ENCODE assay signal across 29 cellular contexts in genomic region chr7:70884446-70884764, GRCh38.
DNase-seq lines count a peak whose midpoint lies in the region; ATAC-seq and TF ChIP-seq lines count a peak whose summit lies in the region.
"Had no signal": no experiment of that assay in that cellular context is flagged by ENCODE, and none has a peak within 500 bp of the region (broad histone marks: within the 10 kb centered on the region; RNA-seq: fewer than 3 reads in every experiment).

No MANE protein-coding gene starts in this region.

- H3K36me3 ChIP-seq in HUES64 (ENCODE audit: insufficient read depth, low read length) = 0 out of 2 replicates have a peak, but pooled peaks cover under 1% of the 10 kb centered on the region
- no peaks in the 10 kb centered on the region for H3K36me3 ChIP-seq in hepatocyte (replicated peaks; ENCODE audit: insufficient read depth, low read depth)
- H3K36me3 ChIP-seq: MG63 had no signal

- H3K4me2 ChIP-seq in hepatocyte = peak overlapping the region; percentile 35

- ATAC-seq in foreskin keratinocyte = no peak
- ATAC-seq: CD8-positive, alpha-beta T cell; GM12878; HCT116; Panc1 had no signal

- H3K27ac ChIP-seq in HUES64 (ENCODE audit: low read depth, low read length) (peak overlapping the region; percentile 88; the same call in 1 of the 2 replicates), hepatocyte (peak overlapping the region; percentile 67), foreskin keratinocyte (no peak overlapping the region)
- H3K27ac ChIP-seq: 22Rv1, C4-2B, GM23248, RWPE1 had no signal

- H3K79me2 ChIP-seq in hepatocyte = no peaks in the 10 kb centered on the region

- TF ChIP-seq CTCF in hepatocyte (IDR thresholded peaks at IDR 0.05; ENCODE audit: poor library complexity) (no peak), foreskin keratinocyte (conservative IDR thresholded peaks at IDR 0.05) (no peak)

- H3K4me3 ChIP-seq in HUES64 (ENCODE audit: low read length) (no peak overlapping the region), hepatocyte (no peak overlapping the region)
- H3K4me3 ChIP-seq: GM12878, GM23248, MG63 had no signal

- H3K9me3 ChIP-seq in HUES64 (ENCODE audit: insufficient read depth, low read depth, low read length) (peaks cover 16% of the 10 kb centered on the region), hepatocyte (ENCODE audit: low read depth) (no peaks in the 10 kb centered on the region)
- H3K9me3 ChIP-seq: MG63 had no signal

- no peaks in the 10 kb centered on the region for H4K20me1 ChIP-seq in hepatocyte (ENCODE audit: insufficient read depth, poor library complexity, severe bottlenecking)

- H3K9me2 ChIP-seq in hepatocyte (replicated peaks; ENCODE audit: insufficient read depth) = no peaks in the 10 kb centered on the region

- DNase-seq in ELF-1 (ENCODE audit: low read depth, low spot score) = peak; percentile 64
- no peak for DNase-seq in hepatocyte (ENCODE audit: low spot score)
- peak; percentile 56 for DNase-seq in iPS-NIHi11 (ENCODE audit: low spot score)
- no peak for DNase-seq in activated CD4-positive, alpha-beta T cell treated with anti-CD3 and anti-CD28 coated beads, Interleukin-2, amount 50 U/mL, for 48 hours
- no peak for DNase-seq in foreskin keratinocyte
- no peak for DNase-seq in putamen (ENCODE audit: low spot score)
- no peak for DNase-seq in T1000 (lab: John Stamatoyannopoulos, UW)
- DNase-seq: Caco-2; CD8-positive, alpha-beta T cell; GDM1; GM23248; IMR-90; KG1; MG63; NCI-H1417; NCI-H1694 treated with DMSO at 0.1 percent for 48 hours; NCI-H2081; NCI-H2171; NCI-H226; NCI-H510A; NCI-H69; SHP77 had no signal

- no peak overlapping the region for H3K9ac ChIP-seq in HUES64 (ENCODE audit: low read depth, low read length)
- H3K9ac ChIP-seq: GM23248 had no signal

- H2AFZ ChIP-seq in hepatocyte = no peak overlapping the region
- H2AFZ ChIP-seq: GM23248 had no signal

- H3K4me1 ChIP-seq in HUES64 (ENCODE audit: insufficient read depth, low read length) (peaks cover 29% of the 10 kb centered on the region), hepatocyte (ENCODE audit: insufficient read depth) (peaks cover 11% of the 10 kb centered on the region), foreskin keratinocyte (no peaks in the 10 kb centered on the region)

- H3K27me3 ChIP-seq in HUES64 (ENCODE audit: insufficient read depth, low read length) = no peaks in the 10 kb centered on the region
- no peaks in the 10 kb centered on the region for H3K27me3 ChIP-seq in hepatocyte
- H3K27me3 ChIP-seq in foreskin keratinocyte = no peaks in the 10 kb centered on the region
- H3K27me3 ChIP-seq: MG63 had no signal

Comparison
In these comparisons a context has a peak if more than half of its experiments do, and no peak if none do; other contexts are left out.
1. DNase-seq: peak in ELF-1 (single experiment) and iPS-NIHi11 (single experiment); none in hepatocyte (single experiment), activated CD4-positive, alpha-beta T cell treated with anti-CD3 and anti-CD28 coated beads, Interleukin-2, amount 50 U/mL, for 48 hours (0 of 2), foreskin keratinocyte (0 of 2), putamen (single experiment) and T1000 (single experiment).